Comparison of ENCODE assay signal across 13 cellular contexts in the genomic region with DNA sequence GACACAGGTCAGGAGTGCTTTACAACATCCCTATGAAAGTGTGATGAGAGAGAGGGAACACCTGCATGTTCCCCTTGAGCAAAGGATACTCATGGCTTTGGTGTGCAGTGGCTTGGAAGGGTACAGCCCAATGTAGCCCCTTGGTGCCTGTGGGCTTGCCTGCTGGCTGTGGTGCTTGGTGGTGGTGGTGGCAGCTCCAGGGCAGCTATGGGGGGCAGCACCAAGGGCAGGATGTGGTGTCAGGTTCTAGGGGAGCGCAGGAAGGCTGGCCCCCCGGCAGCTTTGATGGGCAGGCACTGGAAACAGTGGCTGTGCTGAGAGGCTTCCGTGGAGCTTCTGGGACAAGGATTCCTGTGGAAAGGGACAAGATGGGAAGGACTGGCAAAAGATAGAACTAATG.
DNase-seq lines count a peak whose midpoint lies in the region; FAIRE-seq and TF ChIP-seq lines count a peak whose summit lies in the region.
"Had no signal": no experiment of that assay in that cellular context is flagged by ENCODE, and none has a peak within 500 bp of the region (broad histone marks: within the 10 kb centered on the region; RNA-seq: fewer than 3 reads in every experiment).

No MANE protein-coding gene starts in this region.

- TF ChIP-seq EP300 in H1 (IDR thresholded peaks at IDR 0.05; ENCODE audit: borderline replicate concordance in 1 of 2, low read depth in 2 of 2, low read length in 2 of 2): no peak

- H3K4ac ChIP-seq in H1 (replicated peaks; ENCODE audit: insufficient read length, low read depth, low read length) (no peak overlapping the region), neuronal stem cell (ENCODE audit: low read length) (no peak overlapping the region)

- TF ChIP-seq POLR2A in H1 (IDR thresholded peaks at IDR 0.05; ENCODE audit: control extremely low read depth in 1 of 2, low read depth in 2 of 2, low read length in 2 of 2) (no peak), vagina (IDR thresholded peaks at IDR 0.05) (no peak)

- no peak overlapping the region for H3K4me2 ChIP-seq in H1 (ENCODE audit: insufficient read depth in 1 of 2, low read depth in 2 of 2, low read length in 2 of 2)
- no peak overlapping the region for H3K4me2 ChIP-seq in neuronal stem cell (ENCODE audit: insufficient read depth, low read length, poor library complexity, severe bottlenecking)
- H3K4me2 ChIP-seq: A549 had no signal

- H2AFZ ChIP-seq in H1 (ENCODE audit: low read length): no peak overlapping the region
- H2AFZ ChIP-seq in neuronal stem cell (ENCODE audit: low read length): no peak overlapping the region

- CTCF ChIA-PET in H1 (lab: Charles Lee; ENCODE audit: partially characterized antibody): interaction anchor here (1.2 to 1.8 kb wide), 5 partner anchors 13 to 395 kb away, joined by 3 to 7 read pairs (median 4); no protein-coding TSS in a partner anchor

- H4K20me1 ChIP-seq in H1 (replicated peaks in 1 of 2; ENCODE audit: control insufficient read depth in 1 of 2, insufficient read depth in 2 of 2, low read length in 2 of 2): no peaks in the 10 kb centered on the region

- no peaks in the 10 kb centered on the region for H3K79me2 ChIP-seq in H1 (ENCODE audit: control insufficient read depth in 1 of 2, insufficient read depth in 2 of 2, low read length in 2 of 2)

- H3K18ac ChIP-seq in H1 (ENCODE audit: extremely low read depth, low read length): no peak overlapping the region
- peak overlapping the region; percentile 53 for H3K18ac ChIP-seq in neuronal stem cell (ENCODE audit: low read length)

- no peak overlapping the region for H2BK120ac ChIP-seq in H1 (replicated peaks; ENCODE audit: low read depth, low read length)
- no peak overlapping the region for H2BK120ac ChIP-seq in neuronal stem cell (ENCODE audit: low read depth, low read length)

- H3K9me3 ChIP-seq in H1 (ENCODE audit: insufficient read depth in 2 of 2, low read depth in 1 of 2, low read length in 1 of 2): peaks cover 0 to under 1% of the 10 kb centered on the region in 2 experiments; a peak in 1 of 4 replicates
- H3K9me3 ChIP-seq in neuronal stem cell (replicated peaks in 1 of 2; ENCODE audit: control insufficient read depth in 2 of 2, insufficient read depth in 1 of 2, low read depth in 1 of 2, low read length in 2 of 2): peaks cover 0 to 7% of the 10 kb centered on the region in 2 donors
- peaks cover 6% of the 10 kb centered on the region for H3K9me3 ChIP-seq in vagina

- no peak overlapping the region for H4K5ac ChIP-seq in H1 (ENCODE audit: insufficient read length, low read depth, low read length)

- H2BK12ac ChIP-seq in H1 (ENCODE audit: low read depth, low read length): no peak overlapping the region
- H2BK12ac ChIP-seq in neuronal stem cell (ENCODE audit: low read length): no peak overlapping the region

- H3K27me3 ChIP-seq in H1 (replicated peaks in 1 of 4; ENCODE audit: control insufficient read depth in 3 of 4, extremely low read depth in 1 of 4, insufficient read depth in 3 of 4, low read length in 3 of 4) (no peaks in the 10 kb centered on the region), neuronal stem cell (ENCODE audit: control insufficient read depth in 3 of 3, insufficient read depth in 3 of 3, low read depth in 1 of 3, low read length in 3 of 3) (no peaks in the 10 kb centered on the region), vagina (no peaks in the 10 kb centered on the region)

- H3K27ac ChIP-seq in coronary artery (no peak overlapping the region), H1 (ENCODE audit: low read depth, low read length) (no peak overlapping the region), neuronal stem cell (replicated peaks; ENCODE audit: low read length) (no peak overlapping the region), vagina (no peak overlapping the region), caudate nucleus (ENCODE audit: low read depth, low read length) (no peak overlapping the region)
- H3K27ac ChIP-seq: A549 had no signal

- H3K9ac ChIP-seq in H1 (replicated peaks in 1 of 4; ENCODE audit: extremely low read depth in 1 of 4, low read depth in 3 of 4, low read length in 3 of 4) (no peak overlapping the region), neuronal stem cell (ENCODE audit: low read depth, low read length, poor library complexity) (no peak overlapping the region)

- TF ChIP-seq CTCF in coronary artery (IDR thresholded peaks at IDR 0.05) (no peak), H1 (IDR thresholded peaks at IDR 0.05; ENCODE audit: control extremely low read depth in 1 of 3, insufficient read depth in 1 of 3, low read depth in 1 of 3, low read length in 3 of 3) (no peak), vagina (IDR thresholded peaks at IDR 0.05) (no peak)

- H3K36me3 ChIP-seq in H1 (ENCODE audit: control insufficient read depth in 2 of 4, insufficient read depth in 4 of 4, low read length in 3 of 4): no peaks in the 10 kb centered on the region
- H3K36me3 ChIP-seq in neuronal stem cell (replicated peaks in 1 of 2; ENCODE audit: control insufficient read depth in 2 of 2, insufficient read depth in 2 of 2, low read length in 2 of 2): no peaks in the 10 kb centered on the region
- no peaks in the 10 kb centered on the region for H3K36me3 ChIP-seq in vagina

- H2BK15ac ChIP-seq in H1 (ENCODE audit: low read length) (no peak overlapping the region), neuronal stem cell (ENCODE audit: low read length) (no peak overlapping the region)

- H3K23ac ChIP-seq in H1 (ENCODE audit: insufficient read length): no peak overlapping the region
- no peak overlapping the region for H3K23ac ChIP-seq in neuronal stem cell (ENCODE audit: low read depth, low read length, poor library complexity)

- TF ChIP-seq RAD21 in H1 (IDR thresholded peaks at IDR 0.05 in 1 of 2, conservative IDR thresholded peaks at IDR 0.05 in 1 of 2; ENCODE audit: low read depth in 2 of 2, low read length in 2 of 2): no peak

- intact Hi-C loops in vagina (cut with DNase I): no loop called here

- H2BK5ac ChIP-seq in H1 (ENCODE audit: low read depth, low read length): no peak overlapping the region
- no peak overlapping the region for H2BK5ac ChIP-seq in neuronal stem cell (ENCODE audit: low read length)

- DNase-seq in coronary artery (ENCODE audit: low spot score) (peak; percentile 54), H1 (ENCODE audit: low read depth in 1 of 2, low spot score in 2 of 2) (no peak), neuronal stem cell (ENCODE audit: low spot score) (no peak), vagina (ENCODE audit: extremely low spot score in 2 of 2) (peak; percentile 49 to 65), SKM-1 (lab: John Stamatoyannopoulos, UW; ENCODE audit: unreplicated experiment) (no peak), caudate nucleus (lab: John Stamatoyannopoulos, UW) (no peak)
- DNase-seq: Caco-2, DND-41, GDM1, IMR-90 had no signal

- no peak for FAIRE-seq in H1 (lab: Jason Lieb, UNC)
- FAIRE-seq: A549, GM19239, H54 had no signal

- H3K4me3 ChIP-seq in coronary artery (no peak overlapping the region), H1 (ENCODE audit: extremely low read depth in 1 of 4, insufficient read depth in 2 of 4, low read depth in 3 of 4, low read length in 4 of 4) (no peak overlapping the region), neuronal stem cell (ENCODE audit: low read length in 2 of 2) (no peak overlapping the region), vagina (no peak overlapping the region)
- H3K4me3 ChIP-seq: A549 had no signal

- H2AK5ac ChIP-seq in H1 (ENCODE audit: low read depth, low read length) (no peak overlapping the region), neuronal stem cell (ENCODE audit: low read depth, low read length) (no peak overlapping the region)

- no peaks in the 10 kb centered on the region; the same call in 1 of the 2 replicates for H3K79me1 ChIP-seq in H1 (ENCODE audit: low read depth, low read length)
- H3K79me1 ChIP-seq in neuronal stem cell (ENCODE audit: low read depth, low read length): no peaks in the 10 kb centered on the region

- H3K56ac ChIP-seq in H1 (replicated peaks; ENCODE audit: insufficient read length, low read depth, low read length): no peak overlapping the region

- WGBS in H1 (ENCODE audit: extremely low coverage in 1 of 2, insufficient coverage in 1 of 2, insufficient read length in 1 of 2, insufficient replicate concordance in 2 of 2, low coverage in 1 of 2, low lambda C conversion rate in 2 of 2, missing lambda C conversion rate in 1 of 2), 2 experiments: 88% methylated on average over 3 of the region's 3 CpGs; no CpG with 5 or more reads in 1 of the 2 experiments
- WGBS in neuronal stem cell (ENCODE audit: extremely low coverage in 2 of 2, insufficient read length in 2 of 2, insufficient replicate concordance in 1 of 2), 2 donors: no CpG with 5 or more reads among the region's 3 CpGs

- no peak overlapping the region for H2BK20ac ChIP-seq in H1 (ENCODE audit: low read length)

- no peaks in the 10 kb centered on the region for H3K23me2 ChIP-seq in H1 (ENCODE audit: low read depth, low read length)

- H3K14ac ChIP-seq in H1 (ENCODE audit: insufficient read length) (no peak overlapping the region), neuronal stem cell (ENCODE audit: low read length) (no peak overlapping the region)

- H4K8ac ChIP-seq in H1 (ENCODE audit: extremely low read depth, insufficient read depth, low read length) (peak overlapping the region; percentile 14), neuronal stem cell (ENCODE audit: low read depth, low read length) (no peak overlapping the region)

- H3K4me1 ChIP-seq in H1 (replicated peaks in 1 of 4; ENCODE audit: control insufficient read depth in 3 of 4, insufficient read depth in 4 of 4, low read length in 3 of 4) (no peaks in the 10 kb centered on the region), neuronal stem cell (ENCODE audit: control insufficient read depth in 2 of 2, insufficient read depth in 1 of 2, low read depth in 1 of 2, low read length in 2 of 2) (peaks cover 0 to 5% of the 10 kb centered on the region in 2 donors), vagina (no peaks in the 10 kb centered on the region)
- H3K4me1 ChIP-seq: A549, Caco-2 had no signal

- POLR2A ChIA-PET in H1 (lab: Charles Lee; ENCODE audit: partially characterized antibody): no interaction called here

- H4K91ac ChIP-seq in H1 (replicated peaks; ENCODE audit: insufficient read length, low read length): no peak overlapping the region
- peak overlapping the region; percentile 28 for H4K91ac ChIP-seq in neuronal stem cell (ENCODE audit: low read depth, low read length, poor library complexity)

TF ChIP-seq in H1, 55 proteins besides CTCF, POLR2A, EP300 and RAD21:
- TF ChIP-seq SRF (IDR thresholded peaks at IDR 0.05; ENCODE audit: low read depth, low read length) (no peak), BCL11A (IDR thresholded peaks at IDR 0.05; ENCODE audit: low read depth in 2 of 2, low read length in 2 of 2) (no peak), SP1 (IDR thresholded peaks at IDR 0.05; ENCODE audit: low read depth, low read length) (no peak), ASH2L (IDR thresholded peaks at IDR 0.05; ENCODE audit: low read length) (no peak)

Comparison
In these comparisons a context has a peak if more than half of its experiments do, and no peak if none do; other contexts are left out.
1. DNase-seq: peak in coronary artery (single experiment) and vagina (2 of 2); none in H1 (0 of 2), neuronal stem cell (single experiment), SKM-1 (single experiment) and caudate nucleus (0 of 61).